Comparison of ENCODE assay signal across 8 cellular contexts in the genomic region with DNA sequence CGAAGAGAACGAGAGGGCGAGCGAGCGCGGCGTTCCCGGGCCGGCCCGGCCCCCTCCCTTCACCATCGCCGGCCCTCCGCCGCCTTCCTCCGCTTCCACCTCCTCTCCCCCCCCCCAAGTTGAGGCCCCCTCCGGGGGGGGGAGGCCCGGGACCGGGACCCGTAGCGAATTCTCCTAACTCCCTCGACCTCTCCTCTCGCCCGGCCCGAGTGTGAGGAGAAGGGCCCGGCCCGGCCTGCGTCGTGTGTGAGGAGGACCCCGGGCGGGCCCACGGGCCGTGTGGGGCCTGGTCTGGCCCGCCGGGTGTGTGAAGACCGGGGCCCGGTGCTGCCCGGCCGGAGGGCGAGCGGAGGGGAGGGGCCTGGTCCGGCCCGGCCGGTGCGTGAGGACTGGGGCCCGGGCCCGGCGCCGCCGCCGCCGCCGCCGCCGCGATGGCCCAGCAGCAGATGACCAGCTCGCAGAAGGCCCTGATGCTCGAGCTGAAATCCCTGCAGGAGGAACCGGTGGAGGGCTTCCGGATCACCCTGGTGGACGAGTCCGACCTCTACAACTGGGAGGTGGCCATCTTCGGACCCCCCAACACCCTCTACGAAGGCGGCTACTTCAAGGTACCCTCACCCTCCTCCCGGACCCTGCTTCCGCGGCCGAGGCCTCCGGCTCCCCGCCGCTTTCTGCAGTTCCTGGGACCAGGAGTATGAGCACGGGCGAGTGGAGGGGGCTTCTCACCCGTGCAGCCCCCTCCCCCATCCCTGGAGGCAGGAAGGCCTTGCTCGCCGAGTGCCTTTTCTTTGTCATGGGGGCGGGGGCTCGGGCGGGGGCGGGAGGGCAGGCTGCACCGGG. TPM values are rescaled to one million over a fixed set of nuclear protein-coding genes. Genes with fewer than 3 reads are reported as not detected.
DNase-seq lines count a peak whose midpoint lies in the region; ATAC-seq and TF ChIP-seq lines count a peak whose summit lies in the region.

No MANE protein-coding gene starts in this region.

- POLR2A ChIA-PET in HEK293 (lab: Yijun Ruan, JAX), result interaction anchor here (0.7 to 0.9 kb wide), 2 partner anchors 11 to 34 kb away, joined by 3 to 7 read pairs; no protein-coding TSS in a partner anchor

- H3K27ac ChIP-seq in HEK293 (ENCODE audit: extremely low read depth, low read depth, low read length) (peak overlapping the region; percentile 96), colonic mucosa (peak overlapping the region; percentile 99)

- TF ChIP-seq CTCF in HEK293 (tag by site-specific recombination; IDR thresholded peaks at IDR 0.05) (no peak), colonic mucosa (IDR thresholded peaks at IDR 0.05) (no peak)

- peak; percentile 39 for ATAC-seq in left lobe of liver

- intact Hi-C loops in colonic mucosa (cut with DNase I), result no loop called here

- no peaks in the 10 kb centered on the region; a peak in 1 of 3 replicates for H3K36me3 ChIP-seq in HEK293 (ENCODE audit: control insufficient read depth in 2 of 2, insufficient read depth in 1 of 2, low read length in 2 of 2)
- H3K36me3 ChIP-seq in colonic mucosa, result no peaks in the 10 kb centered on the region

- H3K4me3 ChIP-seq in HEK293 (ENCODE audit: low read depth, low read length) (peak overlapping the region; percentile 60), colonic mucosa (peak overlapping the region; percentile 83)

- H3K9me3 ChIP-seq in HEK293 (ENCODE audit: control insufficient read depth, insufficient read depth, low read depth, low read length) (no peaks in the 10 kb centered on the region), colonic mucosa (no peaks in the 10 kb centered on the region)

- DNase-seq in NCI-H1694 treated with DMSO at 0.1 percent for 48 hours (lab: John Stamatoyannopoulos, UW) (peak; percentile 59), NCI-H1694 (lab: John Stamatoyannopoulos, UW) (no peak), NCI-H1092 (lab: John Stamatoyannopoulos, UW) (peak; percentile 58), colonic mucosa (peak; percentile 54), left lobe of liver (ENCODE audit: low spot score) (peak; percentile 72)
- peak; percentile 50 to 56 for DNase-seq in activated CD4-positive, alpha-beta T cell treated with anti-CD3 and anti-CD28 coated beads for 4 hours
- DNase-seq in stimulated activated CD4-positive, alpha-beta T cell treated with anti-CD3 and anti-CD28 coated beads, Interleukin-2, amount 100 ng/mL, for 4 hours (ENCODE audit: low read depth), result peak; percentile 27

- CTCF ChIA-PET in HEK293 (lab: Yijun Ruan, JAX), result interaction anchor here (0.6 to 0.7 kb wide), 3 partner anchors 33 to 107 kb away, joined by 3 read pairs; no protein-coding TSS in a partner anchor

- H3K27me3 ChIP-seq in colonic mucosa, result no peaks in the 10 kb centered on the region

- H3K9ac ChIP-seq in colonic mucosa (ENCODE audit: low read depth in 2 of 2, low read length in 2 of 2), result peak overlapping the region; percentile 95 to 98

- peaks cover 2% of the 10 kb centered on the region; the same call in 1 of the 2 replicates for H3K4me1 ChIP-seq in HEK293 (ENCODE audit: control insufficient read depth, insufficient read depth, low read length)
- H3K4me1 ChIP-seq in colonic mucosa, result peaks cover 10% of the 10 kb centered on the region

TF ChIP-seq in HEK293, 187 proteins besides CTCF, POLR2A, EP300 and RAD21 (continues in another document):
- TF ChIP-seq, protein P1, sequence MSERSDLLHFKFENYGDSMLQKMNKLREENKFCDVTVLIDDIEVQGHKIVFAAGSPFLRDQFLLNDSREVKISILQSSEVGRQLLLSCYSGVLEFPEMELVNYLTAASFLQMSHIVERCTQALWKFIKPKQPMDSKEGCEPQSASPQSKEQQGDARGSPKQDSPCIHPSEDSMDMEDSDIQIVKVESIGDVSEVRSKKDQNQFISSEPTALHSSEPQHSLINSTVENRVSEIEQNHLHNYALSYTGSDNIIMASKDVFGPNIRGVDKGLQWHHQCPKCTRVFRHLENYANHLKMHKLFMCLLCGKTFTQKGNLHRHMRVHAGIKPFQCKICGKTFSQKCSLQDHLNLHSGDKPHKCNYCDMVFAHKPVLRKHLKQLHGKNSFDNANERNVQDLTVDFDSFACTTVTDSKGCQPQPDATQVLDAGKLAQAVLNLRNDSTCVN (tag by site-specific recombination; optimal IDR thresholded peaks at IDR 0.05), result peak; percentile 36
- TF ChIP-seq ZNF398 (tag by site-specific recombination; IDR thresholded peaks at IDR 0.05), result peak; percentile 94
- TF ChIP-seq FEZF1 (tag by site-specific recombination; IDR thresholded peaks at IDR 0.05), result peak; percentile 84
- 0 out of 2 replicates have a peak, but pooled peaks have one; percentile 13 for TF ChIP-seq PRDM10 (tag by site-specific recombination; IDR thresholded peaks at IDR 0.05)
- peak; percentile 24; the same call in 1 of the 2 replicates for TF ChIP-seq GLI4 (tag by site-specific recombination; IDR thresholded peaks at IDR 0.05)
- peak; percentile 61 for TF ChIP-seq ZNF335 (tag by site-specific recombination; conservative IDR thresholded peaks at IDR 0.05)
- TF ChIP-seq ZBTB49 (tag by site-specific recombination; IDR thresholded peaks at IDR 0.05; ENCODE audit: low read depth), result no peak
- peak; percentile 40; the same call in 1 of the 2 replicates for TF ChIP-seq SP2 (tag by site-specific recombination; IDR thresholded peaks at IDR 0.05)
- TF ChIP-seq, protein P2, sequence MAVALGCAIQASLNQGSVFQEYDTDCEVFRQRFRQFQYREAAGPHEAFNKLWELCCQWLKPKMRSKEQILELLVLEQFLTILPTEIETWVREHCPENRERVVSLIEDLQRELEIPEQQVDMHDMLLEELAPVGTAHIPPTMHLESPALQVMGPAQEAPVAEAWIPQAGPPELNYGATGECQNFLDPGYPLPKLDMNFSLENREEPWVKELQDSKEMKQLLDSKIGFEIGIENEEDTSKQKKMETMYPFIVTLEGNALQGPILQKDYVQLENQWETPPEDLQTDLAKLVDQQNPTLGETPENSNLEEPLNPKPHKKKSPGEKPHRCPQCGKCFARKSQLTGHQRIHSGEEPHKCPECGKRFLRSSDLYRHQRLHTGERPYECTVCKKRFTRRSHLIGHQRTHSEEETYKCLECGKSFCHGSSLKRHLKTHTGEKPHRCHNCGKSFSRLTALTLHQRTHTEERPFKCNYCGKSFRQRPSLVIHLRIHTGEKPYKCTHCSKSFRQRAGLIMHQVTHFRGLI (tag by site-specific recombination; IDR thresholded peaks at IDR 0.05), result no peak

RNA-seq across cellular contexts. Expression of gene UBE2R2, which starts 0.6 kb away (rescaled TPM):
- total RNA-seq in colonic mucosa (10 to 100 TPM; 31.4 to 46.0 TPM), left lobe of liver (22.9 TPM)

RNA-seq across cellular contexts. Expression of gene PRSS3, which starts 22.2 kb away (rescaled TPM):
- total RNA-seq in colonic mucosa, result 100 to 1,000 TPM; 148 to 191 TPM
- total RNA-seq in left lobe of liver, result 5.3 TPM

Comparison
In these comparisons a context has a peak if more than half of its experiments do, and no peak if none do; other contexts are left out.
1. RNA of gene PRSS3, which starts 22.2 kb away (total RNA-seq): 148 to 191 TPM in colonic mucosa; 5.3 TPM in left lobe of liver (single experiment); every median in the first group is over 10 times any median in the second.